Comparison of ENCODE assay signal across 8 cellular contexts in genomic region chr10:73768881-73769280, GRCh38. TPM values are rescaled to one million over a fixed set of nuclear protein-coding genes. Genes with fewer than 3 reads are reported as not detected.
A peak's percentile ranks its signal among the peaks of the same experiment; 100 is the strongest.
DNase-seq lines count a peak whose midpoint lies in the region; ATAC-seq and TF ChIP-seq lines count a peak whose summit lies in the region.

No MANE protein-coding gene starts in this region.

- H3K36me3 ChIP-seq in OCI-LY3 (replicated peaks; ENCODE audit: low read depth, low read length) (peaks cover 56% of the 10 kb centered on the region), adrenal gland (replicated peaks in 1 of 2) (peaks cover 0 to 76% of the 10 kb centered on the region in 2 donors), BE2C (peaks cover 43% of the 10 kb centered on the region)

- WGBS in adrenal gland, 4 donors, result 81 to 92% (median 88%) methylated on average over 11 of the region's 11 CpGs

- TF ChIP-seq CTCF in OCI-LY3 (IDR thresholded peaks at IDR 0.05; ENCODE audit: low read depth, low read length), result peak; percentile 50
- TF ChIP-seq CTCF in adrenal gland (IDR thresholded peaks at IDR 0.05), result no peak
- TF ChIP-seq CTCF in BE2C (IDR thresholded peaks at IDR 0.05; ENCODE audit: low read depth, low read length), result no peak

- H3K79me2 ChIP-seq in OCI-LY3 (ENCODE audit: low read length), result peaks cover 13% of the 10 kb centered on the region

- H3K9me3 Mint-ChIP-seq in naive thymus-derived CD8-positive, alpha-beta T cell, result no peaks in the 10 kb centered on the region

- TF ChIP-seq POLR2A in adrenal gland (IDR thresholded peaks at IDR 0.05), result no peak

- H3K27me3 Mint-ChIP-seq in naive thymus-derived CD8-positive, alpha-beta T cell, result no peaks in the 10 kb centered on the region

- H3K4me2 ChIP-seq in OCI-LY3 (ENCODE audit: low read length), result peak overlapping the region; percentile 62

- peaks cover 20 to 40% (median 33%) of the 10 kb centered on the region in 4 donors for H3K4me1 Mint-ChIP-seq in naive thymus-derived CD8-positive, alpha-beta T cell

- H3K9ac ChIP-seq in OCI-LY3 (ENCODE audit: low read length), result no peak overlapping the region

- no peaks in the 10 kb centered on the region for H4K20me1 ChIP-seq in OCI-LY3 (ENCODE audit: insufficient read depth, low read length)

- H3K4me3 ChIP-seq in OCI-LY3 (ENCODE audit: low read length) (0 out of 2 replicates have a peak overlapping the region, but pooled peaks have one; percentile 21), adrenal gland (no peak overlapping the region), BE2C (ENCODE audit: low read depth, low read length) (no peak overlapping the region)

- no peaks in the 10 kb centered on the region for H3K27me3 ChIP-seq in OCI-LY3 (ENCODE audit: low read depth, low read length)
- H3K27me3 ChIP-seq in adrenal gland, result no peaks in the 10 kb centered on the region
- no peaks in the 10 kb centered on the region for H3K27me3 ChIP-seq in BE2C

- H3K27ac ChIP-seq in OCI-LY3 (ENCODE audit: low read length) (peak overlapping the region; percentile 34), adrenal gland (no peak overlapping the region)

- intact Hi-C loops in adrenal gland (cut with DNase I), result no loop called here

- POLR2A ChIA-PET in naive thymus-derived CD8-positive, alpha-beta T cell (lab: Charles Lee), result interaction anchor here (0.6 to 6.9 kb wide), 10 partner anchors 9 to 139 kb away, joined by 3 to 169 read pairs (median 4); partner anchors contain the start of genes CAMK2G, CHCHD1, SEC24C and ZSWIM8

- H3K27ac Mint-ChIP-seq in naive thymus-derived CD8-positive, alpha-beta T cell, result peak overlapping the region; percentile 3 to 89 (median 76)

- peak; percentile 8 for DNase-seq in COLO668 (lab: John Stamatoyannopoulos, UW; ENCODE audit: unreplicated experiment)
- peak; percentile 39 to 42 for DNase-seq in activated T-helper 1 cell treated with anti-CD3 and anti-CD28 coated beads, Interleukin-2, amount 50 U/mL, for 16 hours (ENCODE audit: low read depth in 1 of 2, low spot score in 1 of 2)
- DNase-seq in naive thymus-derived CD8-positive, alpha-beta T cell, result peak; percentile 44 to 79 (median 62)
- no peak for DNase-seq in NCI-H526 treated with DMSO at 0.1 percent for 48 hours (lab: John Stamatoyannopoulos, UW)
- DNase-seq in adrenal gland, result no peak
- no peak for DNase-seq in BE2C

- H2AFZ ChIP-seq in OCI-LY3 (ENCODE audit: low read depth, low read length), result no peak overlapping the region

- peak; percentile 36 to 49 for ATAC-seq in naive thymus-derived CD8-positive, alpha-beta T cell
- ATAC-seq in HG03196 (IDR thresholded peaks at IDR 0.05; ENCODE audit: unreplicated experiment), result no peak

- H3K36me3 Mint-ChIP-seq in naive thymus-derived CD8-positive, alpha-beta T cell, result peaks cover 4 to 68% (median 21%) of the 10 kb centered on the region in 3 donors

- H3K4me3 Mint-ChIP-seq in naive thymus-derived CD8-positive, alpha-beta T cell, result peak overlapping the region in 7 of 10 donors; percentile 0 to 55 (median 13)

- peaks cover 22% of the 10 kb centered on the region for H3K4me1 ChIP-seq in OCI-LY3 (ENCODE audit: low read length)
- peaks cover 11 to 18% of the 10 kb centered on the region in 2 donors for H3K4me1 ChIP-seq in adrenal gland (replicated peaks in 1 of 2)
- H3K4me1 ChIP-seq in BE2C, result no peaks in the 10 kb centered on the region

- no peaks in the 10 kb centered on the region for H3K9me3 ChIP-seq in OCI-LY3 (ENCODE audit: insufficient read depth, low read length)
- no peaks in the 10 kb centered on the region for H3K9me3 ChIP-seq in adrenal gland (replicated peaks in 1 of 3)
- H3K9me3 ChIP-seq in BE2C, result no peaks in the 10 kb centered on the region

RNA-seq across cellular contexts. Expression of gene CHCHD1, which starts 13.0 kb away (rescaled TPM):
- total RNA-seq in naive thymus-derived CD8-positive, alpha-beta T cell, result 10 to 100 TPM; 19.9 to 22.1 TPM
- polyA plus RNA-seq in naive thymus-derived CD8-positive, alpha-beta T cell, result 10 to 100 TPM; 32.2 to 44.6 (median 37.9) TPM
- 10 to 100 TPM; 31.7 to 53.1 (median 38.3) TPM for total RNA-seq in adrenal gland
- 10 to 100 TPM; 57.4 to 83.1 (median 63.2) TPM for polyA plus RNA-seq in adrenal gland
- polyA plus RNA-seq in BE2C (2012; ENCODE audit: insufficient read depth, insufficient read length, low read depth), result 162 TPM

RNA-seq across cellular contexts. Expression of gene ZSWIM8, which starts 16.5 kb away (rescaled TPM):
- total RNA-seq in naive thymus-derived CD8-positive, alpha-beta T cell, result 10 to 100 TPM; 79.0 to 79.9 TPM
- 10 to 100 TPM; 12.3 to 18.5 (median 13.4) TPM for polyA plus RNA-seq in naive thymus-derived CD8-positive, alpha-beta T cell
- total RNA-seq in adrenal gland, result 100 to 1,000 TPM in 5 of 8 donors, 10 to 100 TPM in 3; 73.5 to 197 (median 114) TPM
- 100 to 1,000 TPM in 2 of 3 donors, 10 to 100 TPM in 1; 74.4 to 714 (median 520) TPM for polyA plus RNA-seq in adrenal gland
- polyA plus RNA-seq in BE2C (2012; ENCODE audit: insufficient read depth, insufficient read length, low read depth), result 61.2 TPM

RNA-seq across cellular contexts. Expression of gene SEC24C, which starts 24.7 kb away (rescaled TPM):
- 10 to 100 TPM; 72.2 to 72.7 TPM for total RNA-seq in naive thymus-derived CD8-positive, alpha-beta T cell
- polyA plus RNA-seq in naive thymus-derived CD8-positive, alpha-beta T cell, result 10 to 100 TPM; 18.9 to 33.5 (median 25.9) TPM
- total RNA-seq in adrenal gland, result 100 to 1,000 TPM in 2 of 8 donors, 10 to 100 TPM in 6; 61.3 to 133 (median 81.2) TPM
- 100 to 1,000 TPM in 1 of 3 donors, 10 to 100 TPM in 2; 38.4 to 109 (median 52.7) TPM for polyA plus RNA-seq in adrenal gland
- polyA plus RNA-seq in BE2C (2012; ENCODE audit: insufficient read depth, insufficient read length, low read depth), result 118 TPM

RNA-seq across cellular contexts. Expression of gene NDST2, which starts 42.5 kb away (rescaled TPM):
- 100 to 1,000 TPM; 101 to 112 TPM for total RNA-seq in naive thymus-derived CD8-positive, alpha-beta T cell
- 10 to 100 TPM; 13.4 to 34.3 (median 24.5) TPM for polyA plus RNA-seq in naive thymus-derived CD8-positive, alpha-beta T cell
- 10 to 100 TPM; 31.9 to 67.0 (median 41.6) TPM for total RNA-seq in adrenal gland
- 10 to 100 TPM; 14.5 to 23.0 (median 21.9) TPM for polyA plus RNA-seq in adrenal gland
- 35.6 TPM for polyA plus RNA-seq in BE2C (2012; ENCODE audit: insufficient read depth, insufficient read length, low read depth)

Comparison
In these comparisons a context has a peak if more than half of its experiments do, and no peak if none do; other contexts are left out.
1. DNase-seq: peak in COLO668 (single experiment), activated T-helper 1 cell treated with anti-CD3 and anti-CD28 coated beads, Interleukin-2, amount 50 U/mL, for 16 hours (2 of 2) and naive thymus-derived CD8-positive, alpha-beta T cell (10 of 10); none in NCI-H526 treated with DMSO at 0.1 percent for 48 hours (single experiment), adrenal gland (0 of 7) and BE2C (single experiment).